ENCODE assay signal across 8 cellular contexts in the genomic region with DNA sequence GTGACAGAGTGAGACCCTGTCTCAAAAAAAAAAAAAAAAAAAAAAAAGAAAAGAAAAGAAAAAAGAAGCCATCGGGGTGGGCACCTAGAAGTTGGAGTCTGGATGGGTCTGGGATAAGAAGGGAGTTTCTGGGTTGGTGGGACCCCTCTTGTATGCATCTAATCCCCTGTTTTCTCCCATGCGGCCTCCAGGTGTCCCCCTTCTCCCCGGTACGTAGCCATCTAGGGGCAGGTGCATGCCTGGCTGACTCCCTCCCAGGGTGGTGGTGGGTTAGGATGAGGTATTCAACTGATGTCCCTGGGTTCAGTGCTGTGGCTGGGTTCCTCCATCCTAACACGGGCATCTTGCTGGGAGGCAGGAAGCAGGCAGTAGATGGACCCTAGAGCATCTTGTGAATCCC. TPM values are rescaled to one million over a fixed set of nuclear protein-coding genes. Genes with fewer than 3 reads are reported as not detected.
DNase-seq lines count a peak whose midpoint lies in the region; ATAC-seq and TF ChIP-seq lines count a peak whose summit lies in the region.

No MANE protein-coding gene starts in this region.

- peaks cover 42 to 57% of the 10 kb centered on the region in 2 donors for H3K36me3 Mint-ChIP-seq in activated naive CD4-positive, alpha-beta T cell treated with anti-CD3 and anti-CD28 coated beads, Interleukin-2, amount 50 U/mL, for 72 hours
- H3K36me3 Mint-ChIP-seq in nephron (ENCODE audit: low read depth): no peaks in the 10 kb centered on the region

- peak; percentile 51 for DNase-seq in activated gamma-delta T cell treated with Interleukin-2 at 50 U/mL for 16 hours
- DNase-seq in activated gamma-delta T cell (lab: John Stamatoyannopoulos, UW): no peak
- peak; percentile 43 for DNase-seq in NCI-H748 treated with DMSO at 0.1 percent for 48 hours (lab: John Stamatoyannopoulos, UW)
- peak in 1 of 2 donors; percentile 46 for DNase-seq in activated naive CD4-positive, alpha-beta T cell treated with anti-CD3 and anti-CD28 coated beads, Interleukin-2, amount 50 U/mL, for 72 hours (ENCODE audit: low spot score in 2 of 2)
- DNase-seq in AG20443 (ENCODE audit: low spot score): no peak

- peak overlapping the region in 1 of 2 donors; percentile 80 for H3K27ac Mint-ChIP-seq in activated naive CD4-positive, alpha-beta T cell treated with anti-CD3 and anti-CD28 coated beads, Interleukin-2, amount 50 U/mL, for 72 hours
- no peak overlapping the region for H3K27ac Mint-ChIP-seq in nephron

- no peaks in the 10 kb centered on the region for H3K9me3 Mint-ChIP-seq in activated naive CD4-positive, alpha-beta T cell treated with anti-CD3 and anti-CD28 coated beads, Interleukin-2, amount 50 U/mL, for 72 hours
- no peaks in the 10 kb centered on the region for H3K9me3 Mint-ChIP-seq in nephron

- H3K4me3 Mint-ChIP-seq in nephron: no peak overlapping the region

- peak in 2 of 3 experiments; percentile 43 for TF ChIP-seq CTCF in nephron (IDR thresholded peaks at IDR 0.05; ENCODE audit: unreplicated experiment in 3 of 3)

- H3K4me1 Mint-ChIP-seq in nephron: peaks cover 5% of the 10 kb centered on the region

- peak; percentile 11 to 69 for ATAC-seq in activated naive CD4-positive, alpha-beta T cell treated with anti-CD3 and anti-CD28 coated beads, Interleukin-2, amount 50 U/mL, for 72 hours
- ATAC-seq in GM19455 (IDR thresholded peaks at IDR 0.05; ENCODE audit: unreplicated experiment) (no peak), HG03139 (IDR thresholded peaks at IDR 0.05; ENCODE audit: unreplicated experiment) (no peak)

- H3K27me3 Mint-ChIP-seq in nephron (ENCODE audit: low read depth): peaks cover 63% of the 10 kb centered on the region

RNA-seq across cellular contexts. Expression of gene FMNL1, which starts 13.0 kb away (rescaled TPM):
- 100 to 1,000 TPM; 221 to 735 TPM for total RNA-seq in activated naive CD4-positive, alpha-beta T cell treated with anti-CD3 and anti-CD28 coated beads, Interleukin-2, amount 50 U/mL, for 72 hours

RNA-seq across cellular contexts. Expression of gene SPATA32, which starts 27.3 kb away (rescaled TPM):
- under 1 TPM; 0.37 to 0.50 TPM for total RNA-seq in activated naive CD4-positive, alpha-beta T cell treated with anti-CD3 and anti-CD28 coated beads, Interleukin-2, amount 50 U/mL, for 72 hours

Comparison
In these comparisons a context has a peak if more than half of its experiments do, and no peak if none do; other contexts are left out.
1. DNase-seq: peak in activated gamma-delta T cell treated with Interleukin-2 at 50 U/mL for 16 hours (single experiment) and NCI-H748 treated with DMSO at 0.1 percent for 48 hours (single experiment); none in activated gamma-delta T cell (single experiment) and AG20443 (single experiment).
2. ATAC-seq: peak in activated naive CD4-positive, alpha-beta T cell treated with anti-CD3 and anti-CD28 coated beads, Interleukin-2, amount 50 U/mL, for 72 hours (2 of 2); none in GM19455 (single experiment) and HG03139 (single experiment).